ENCODE assay signal across 19 cellular contexts in genomic region chr3:100407977-100408532, GRCh38.
"Had no signal": no experiment of that assay in that cellular context is flagged by ENCODE, and none has a peak within 500 bp of the region (broad histone marks: within the 10 kb centered on the region; RNA-seq: fewer than 3 reads in every experiment).

No MANE protein-coding gene starts in this region.

- H3K4me3 Mint-ChIP-seq: activated naive CD4-positive, alpha-beta T cell treated with anti-CD3 and anti-CD28 coated beads, Interleukin-2, amount 50 U/mL, for 24 hours; natural killer cell treated with Interleukin-12 subunit alpha and Interleukin-12 subunit beta and Interleukin-15 and Interleukin-18, amount 100 ng/mL, for 72 hours had no signal

- H3K4me3 ChIP-seq: ascending aorta, breast epithelium, lower lobe of right lung, tibial artery, uterus had no signal

- H3K36me3 ChIP-seq: breast epithelium, lower lobe of right lung, uterus, WERI-Rb-1 had no signal

- H3K9me3 ChIP-seq: uterus had no signal

- H3K27ac Mint-ChIP-seq: activated naive CD4-positive, alpha-beta T cell treated with anti-CD3 and anti-CD28 coated beads, Interleukin-2, amount 50 U/mL, for 24 hours; natural killer cell treated with Interleukin-12 subunit alpha and Interleukin-12 subunit beta and Interleukin-15 and Interleukin-18, amount 100 ng/mL, for 72 hours had no signal

- H3K27me3 ChIP-seq: ascending aorta, breast epithelium, tibial artery, uterus had no signal

- H3K4me1 ChIP-seq: uterus had no signal

- DNase-seq: activated CD4-positive, alpha-beta T cell treated with anti-CD3 and anti-CD28 coated beads, Interleukin-2, amount 50 U/mL, for 48 hours; activated gamma-delta T cell; cerebellar nuclear complex; cortex of kidney; effector CD4-positive, alpha-beta T cell; left cardiac atrium; lower lobe of right lung; occipital lobe; posterior cingulate gyrus; stimulated activated CD8-positive, alpha-beta memory T cell treated with anti-CD3 and anti-CD28 coated beads, Interleukin-4, amount 100 ng/mL, for 48 hours; stimulated activated naive CD4-positive, alpha-beta T cell treated with Interleukin-2 at 50 U/mL for 16 hours; substantia nigra; tibial artery; uterus; WERI-Rb-1 had no signal

- H3K27ac ChIP-seq: ascending aorta, breast epithelium, lower lobe of right lung, tibial artery, uterus, WERI-Rb-1 had no signal

- H3K27me3 Mint-ChIP-seq: activated naive CD4-positive, alpha-beta T cell treated with anti-CD3 and anti-CD28 coated beads, Interleukin-2, amount 50 U/mL, for 24 hours; natural killer cell treated with Interleukin-12 subunit alpha and Interleukin-12 subunit beta and Interleukin-15 and Interleukin-18, amount 100 ng/mL, for 72 hours had no signal
